Comparison of ENCODE assay signal across 8 cellular contexts in genomic region chr1:206634365-206635079, GRCh38. TPM values are rescaled to one million over a fixed set of nuclear protein-coding genes. Genes with fewer than 3 reads are reported as not detected.
DNase-seq lines count a peak whose midpoint lies in the region; ATAC-seq and TF ChIP-seq lines count a peak whose summit lies in the region.

No MANE protein-coding gene starts in this region.

- CTCF ChIA-PET in Calu3 (lab: Charles Lee) = interaction anchor here (0.9 to 4.5 kb wide), 11 partner anchors 10 to 398 kb away, joined by 3 to 47 read pairs (median 5); partner anchors contain the start of genes C1orf116 and EIF2D

- H3K9me3 ChIP-seq in Peyer's patch = no peaks in the 10 kb centered on the region

- intact Hi-C loops in Calu3 (cut with micrococcal nuclease; ENCODE audit: unreplicated experiment) = loop anchor here (1.0 to 10.0 kb wide), 4 partner anchors 30 to 443 kb away; no protein-coding TSS in a partner anchor

- peak overlapping the region; percentile 46 for H3K4me2 ChIP-seq in KMS-11

- no peak overlapping the region; the same call in 1 of the 2 replicates for H3K9ac ChIP-seq in KMS-11

- no peak for ATAC-seq in activated T-helper 17 cell treated with anti-CD3 and anti-CD28 coated beads, Interleukin-2, amount 50 U/mL, for 72 hours (replicated peaks)
- no peak for ATAC-seq in naive B cell (ENCODE audit: low read depth in 2 of 2)
- no peak for ATAC-seq in HG03108 (IDR thresholded peaks at IDR 0.05; ENCODE audit: unreplicated experiment)

- BruUV-seq in Calu3 (replicated peaks; lab: Mats Ljungman, UMichigan) = no TSS peak

- H4K20me1 ChIP-seq in KMS-11 (ENCODE audit: insufficient read depth) = no peaks in the 10 kb centered on the region

- TF ChIP-seq CTCF in Calu3 (IDR thresholded peaks at IDR 0.05; ENCODE audit: unreplicated experiment) (peak; percentile 84), KMS-11 (conservative IDR thresholded peaks at IDR 0.05; ENCODE audit: low read depth, low read length) (peak; percentile 98), Peyer's patch (IDR thresholded peaks at IDR 0.05) (peak; percentile 80 to 85 (median 82))

- peaks cover 26% of the 10 kb centered on the region for H3K4me1 Mint-ChIP-seq in Calu3 (ENCODE audit: low read depth, unreplicated experiment)
- H3K4me1 Mint-ChIP-seq in activated T-helper 17 cell treated with anti-CD3 and anti-CD28 coated beads, Interleukin-2, amount 50 U/mL, for 72 hours = peaks cover 11% of the 10 kb centered on the region
- H3K4me1 Mint-ChIP-seq in naive B cell = peaks cover 13 to 23% (median 21%) of the 10 kb centered on the region in 3 donors

- no peaks in the 10 kb centered on the region for H3K9me3 Mint-ChIP-seq in Calu3 (ENCODE audit: low read depth, unreplicated experiment)
- H3K9me3 Mint-ChIP-seq in activated T-helper 17 cell treated with anti-CD3 and anti-CD28 coated beads, Interleukin-2, amount 50 U/mL, for 72 hours = no peaks in the 10 kb centered on the region
- no peaks in the 10 kb centered on the region for H3K9me3 Mint-ChIP-seq in naive B cell

- peak overlapping the region; percentile 95 for H3K4me3 Mint-ChIP-seq in Calu3 (ENCODE audit: low read depth, unreplicated experiment)
- peak overlapping the region; percentile 86 for H3K4me3 Mint-ChIP-seq in activated T-helper 17 cell treated with anti-CD3 and anti-CD28 coated beads, Interleukin-2, amount 50 U/mL, for 72 hours
- H3K4me3 Mint-ChIP-seq in naive B cell = peak overlapping the region; percentile 90 to 95 (median 91)

- H3K27me3 ChIP-seq in KMS-11 (ENCODE audit: insufficient read depth, low read depth) = peaks cover 6% of the 10 kb centered on the region; the same call in 1 of the 2 replicates
- no peaks in the 10 kb centered on the region for H3K27me3 ChIP-seq in Peyer's patch

- H3K36me3 Mint-ChIP-seq in Calu3 (ENCODE audit: insufficient read depth, unreplicated experiment) (peaks cover 28% of the 10 kb centered on the region), naive B cell (no peaks in the 10 kb centered on the region)
- peaks cover 10% of the 10 kb centered on the region for H3K36me3 Mint-ChIP-seq in activated T-helper 17 cell treated with anti-CD3 and anti-CD28 coated beads, Interleukin-2, amount 50 U/mL, for 72 hours (ENCODE audit: low read depth)

- no peaks in the 10 kb centered on the region for H3K79me2 ChIP-seq in KMS-11 (ENCODE audit: insufficient read depth, low read depth)

- no peaks in the 10 kb centered on the region for H3K36me3 ChIP-seq in KMS-11 (ENCODE audit: insufficient read depth)
- no peaks in the 10 kb centered on the region for H3K36me3 ChIP-seq in Peyer's patch

- H2AFZ ChIP-seq in KMS-11 (ENCODE audit: low read depth) = peak overlapping the region; percentile 94

- peak overlapping the region; percentile 75 for H3K27ac Mint-ChIP-seq in Calu3 (ENCODE audit: unreplicated experiment)
- peak overlapping the region; percentile 62 for H3K27ac Mint-ChIP-seq in activated T-helper 17 cell treated with anti-CD3 and anti-CD28 coated beads, Interleukin-2, amount 50 U/mL, for 72 hours
- H3K27ac Mint-ChIP-seq in naive B cell = peak overlapping the region; percentile 17 to 91 (median 80)

- no peak for TF ChIP-seq POLR2A in Peyer's patch (IDR thresholded peaks at IDR 0.05)

- H3K27me3 Mint-ChIP-seq in Calu3 (ENCODE audit: unreplicated experiment) (peaks cover 26% of the 10 kb centered on the region), naive B cell (peaks cover 4 to 9% (median 5%) of the 10 kb centered on the region in 3 donors)
- H3K27me3 Mint-ChIP-seq in activated T-helper 17 cell treated with anti-CD3 and anti-CD28 coated beads, Interleukin-2, amount 50 U/mL, for 72 hours = peaks cover 4% of the 10 kb centered on the region

- DNase-seq in Calu3 = peak; percentile 93
- peak; percentile 89 to 97 (median 91) for DNase-seq in Peyer's patch
- peak; percentile 83 for DNase-seq in fibroblast of gingiva (ENCODE audit: low read depth)
- peak; percentile 62 for DNase-seq in naive B cell
- peak; percentile 70 for DNase-seq in stimulated activated CD8-positive, alpha-beta memory T cell treated with anti-CD3 and anti-CD28 coated beads, Interleukin-7, amount 100 ng/mL, for 24 hours (ENCODE audit: low read depth)

- H3K4me3 ChIP-seq in KMS-11 (IDR thresholded peaks at IDR 0.05; ENCODE audit: insufficient read depth, low read depth, low read length) (no peak overlapping the region), Peyer's patch (peak overlapping the region; percentile 61 to 82 (median 75))

- H3K4me1 ChIP-seq in KMS-11 (ENCODE audit: low read depth, poor library complexity, severe bottlenecking) = peaks cover 20% of the 10 kb centered on the region
- H3K4me1 ChIP-seq in Peyer's patch = peaks cover 0 to 19% (median 6%) of the 10 kb centered on the region in 4 donors

- no peak overlapping the region for H3K27ac ChIP-seq in KMS-11
- H3K27ac ChIP-seq in Peyer's patch = peak overlapping the region; percentile 53 to 79 (median 67)

RNA-seq across cellular contexts. Expression of gene DYRK3, which starts 0.8 kb away (rescaled TPM):
- 7.6 and 8.0 TPM in 2 replicates for total RNA-seq in Calu3 (2022)
- 1 to 10 TPM in 1 of 4 donors, under 1 TPM in 2, not detected in 1; 0.67 to 3.3 (median 0.85) TPM for total RNA-seq in Peyer's patch
- total RNA-seq in activated T-helper 17 cell treated with anti-CD3 and anti-CD28 coated beads, Interleukin-2, amount 50 U/mL, for 72 hours = 10 to 100 TPM in 1 of 2 donors, 1 to 10 TPM in 1; 9.3 to 12.3 TPM
- polyA plus RNA-seq in naive B cell (ENCODE audit: low read depth in 6 of 6) = not detected

RNA-seq across cellular contexts. Expression of gene EIF2D, which starts 22.3 kb away (rescaled TPM):
- total RNA-seq in Calu3 (2022) (41.8 and 45.1 TPM in 2 replicates), Peyer's patch (10 to 100 TPM; 20.0 to 66.0 (median 34.9) TPM)
- total RNA-seq in activated T-helper 17 cell treated with anti-CD3 and anti-CD28 coated beads, Interleukin-2, amount 50 U/mL, for 72 hours = 10 to 100 TPM; 63.4 to 64.9 TPM
- 10 to 100 TPM; 25.2 to 46.2 (median 31.8) TPM for polyA plus RNA-seq in naive B cell (ENCODE audit: low read depth in 6 of 6)

RNA-seq across cellular contexts. Expression of gene MAPKAPK2, which starts 50.2 kb away (rescaled TPM):
- total RNA-seq in Calu3 (2022) (93.7 and 96.2 TPM in 2 replicates), Peyer's patch (10 to 100 TPM; 49.6 to 92.4 (median 59.6) TPM)
- 10 to 100 TPM; 64.6 to 85.3 TPM for total RNA-seq in activated T-helper 17 cell treated with anti-CD3 and anti-CD28 coated beads, Interleukin-2, amount 50 U/mL, for 72 hours
- polyA plus RNA-seq in naive B cell (ENCODE audit: low read depth in 6 of 6) = 1 to 10 TPM; 1.7 to 3.6 (median 2.8) TPM
